In the genomic region with DNA sequence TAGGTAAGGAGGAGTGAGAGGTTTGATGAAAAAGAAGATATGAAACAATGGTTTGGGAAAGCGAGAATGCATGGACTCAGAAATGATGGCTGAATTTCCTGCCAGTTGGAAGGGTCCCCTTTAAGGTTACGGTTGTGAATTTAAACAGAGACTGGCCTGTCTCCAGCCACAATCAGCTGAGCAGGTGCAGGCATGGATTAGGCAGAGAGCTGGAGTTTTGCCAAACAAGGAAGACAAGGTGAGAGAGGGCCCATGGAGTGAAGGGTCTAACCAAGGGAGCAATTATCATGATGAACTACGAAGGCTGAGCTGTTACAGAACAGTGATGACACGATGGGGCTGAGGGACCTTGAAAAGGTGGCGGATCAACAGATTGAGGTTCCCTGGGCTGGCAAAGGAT, we compare ENCODE assay signal across 18 cellular contexts. TPM values are rescaled to one million over a fixed set of nuclear protein-coding genes. Genes with fewer than 3 reads are reported as not detected.
DNase-seq lines count a peak whose midpoint lies in the region; ATAC-seq lines count a peak whose summit lies in the region.
"Had no signal": no experiment of that assay in that cellular context is flagged by ENCODE, and none has a peak within 500 bp of the region (broad histone marks: within the 10 kb centered on the region; RNA-seq: fewer than 3 reads in every experiment).

No MANE protein-coding gene starts in this region.

- peaks cover 12% of the 10 kb centered on the region for H3K4me1 Mint-ChIP-seq in activated T-cell treated with anti-CD3 and anti-CD28 coated beads, Interleukin-2, amount 50 U/mL, for 72 hours (ENCODE audit: low read depth)

- H3K9me3 Mint-ChIP-seq in activated T-cell treated with anti-CD3 and anti-CD28 coated beads, Interleukin-2, amount 50 U/mL, for 72 hours = no peaks in the 10 kb centered on the region

- H3K27me3 Mint-ChIP-seq in activated T-cell treated with anti-CD3 and anti-CD28 coated beads, Interleukin-2, amount 50 U/mL, for 72 hours (ENCODE audit: low read depth) = peaks cover 10% of the 10 kb centered on the region

- H3K36me3 Mint-ChIP-seq in activated T-cell treated with anti-CD3 and anti-CD28 coated beads, Interleukin-2, amount 50 U/mL, for 72 hours (ENCODE audit: insufficient read depth in 2 of 2) = peaks cover 0 to 2% of the 10 kb centered on the region in 2 donors

- DNase-seq in DMS153 (lab: John Stamatoyannopoulos, UW) (peak; percentile 47), DMS153 treated with DMSO at 0.1 percent for 48 hours (lab: John Stamatoyannopoulos, UW; ENCODE audit: unreplicated experiment) (no peak), NCI-H2081 (lab: John Stamatoyannopoulos, UW) (peak; percentile 75 to 92), NCI-H69 (lab: John Stamatoyannopoulos, UW) (peak; percentile 98), kidney tubule cell (ENCODE audit: low spot score) (peak; percentile 50), MV-4-11 (lab: John Stamatoyannopoulos, UW) (no peak), G401 (ENCODE audit: low spot score) (no peak)
- no peak for DNase-seq in activated T-cell treated with anti-CD3 and anti-CD28 coated beads, Interleukin-2, amount 50 U/mL, for 72 hours
- DNase-seq: activated CD4-positive, alpha-beta T cell treated with anti-CD3 and anti-CD28 coated beads for 4 hours; activated naive CD4-positive, alpha-beta T cell treated with Interleukin-2 at 50 U/mL for 16 hours; effector memory CD4-positive, alpha-beta T cell; glutamatergic neuron; GM23248; nucleus accumbens; right cardiac atrium; stimulated activated naive CD4-positive, alpha-beta T cell; transverse colon had no signal

- ATAC-seq in activated T-cell treated with anti-CD3 and anti-CD28 coated beads, Interleukin-2, amount 50 U/mL, for 72 hours (replicated peaks in 1 of 2) = no peak
- ATAC-seq: right cardiac atrium had no signal

- no peak overlapping the region for H3K4me3 Mint-ChIP-seq in activated T-cell treated with anti-CD3 and anti-CD28 coated beads, Interleukin-2, amount 50 U/mL, for 72 hours

- in situ Hi-C loops in G401 (cut with HindIII; ENCODE audit: low sequenced_read_pairs) = no loop called here

- H3K27ac Mint-ChIP-seq in activated T-cell treated with anti-CD3 and anti-CD28 coated beads, Interleukin-2, amount 50 U/mL, for 72 hours = no peak overlapping the region

RNA-seq across cellular contexts. Expression of gene LHX9, which starts 41.3 kb away (rescaled TPM):
- total RNA-seq in activated T-cell treated with anti-CD3 and anti-CD28 coated beads, Interleukin-2, amount 50 U/mL, for 72 hours = under 1 TPM in 1 of 2 donors, not detected in 1; 0.02 TPM
- total RNA-seq in G401 (2014; rRNA removed; shearing (Covaris generic)) = not detected in 2 replicates
- total RNA-seq: chondrocyte, transverse colon had no signal

RNA-seq across cellular contexts. Expression of gene C1orf53, which starts 56.0 kb away (rescaled TPM):
- total RNA-seq in activated T-cell treated with anti-CD3 and anti-CD28 coated beads, Interleukin-2, amount 50 U/mL, for 72 hours = not detected
- total RNA-seq in G401 (2014; rRNA removed; shearing (Covaris generic)) = 0.49 and 1.1 TPM in 2 replicates

Comparison
In these comparisons a context has a peak if more than half of its experiments do, and no peak if none do; other contexts are left out.
1. DNase-seq: peak in DMS153 (single experiment), NCI-H2081 (2 of 2), NCI-H69 (single experiment) and kidney tubule cell (single experiment); none in DMS153 treated with DMSO at 0.1 percent for 48 hours (single experiment), activated T-cell treated with anti-CD3 and anti-CD28 coated beads, Interleukin-2, amount 50 U/mL, for 72 hours (0 of 2), MV-4-11 (single experiment) and G401 (single experiment).